ENCODE assay signal across 1 cellular context in genomic region chr20:10949930-10950783, GRCh38.
TF ChIP-seq lines count a peak whose summit lies in the region.

No MANE protein-coding gene starts in this region.

TF ChIP-seq in HepG2, 621 proteins besides CTCF, POLR2A, EP300 and RAD21 (continued from another document and continues in another):
- TF ChIP-seq ARID4A (CRISPR knock-in tag; IDR thresholded peaks at IDR 0.05; ENCODE audit: borderline replicate concordance) (no peak), ZHX1 (CRISPR knock-in tag; IDR thresholded peaks at IDR 0.05; ENCODE audit: low read depth) (no peak), YEATS2 (CRISPR knock-in tag; IDR thresholded peaks at IDR 0.05; ENCODE audit: borderline replicate concordance) (peak; percentile 15; the same call in 1 of the 2 replicates), ZFX (CRISPR knock-in tag; IDR thresholded peaks at IDR 0.05; ENCODE audit: low read depth) (no peak; the same call in 1 of the 2 replicates), ZFYVE20 (CRISPR knock-in tag; IDR thresholded peaks at IDR 0.05; ENCODE audit: borderline replicate concordance, low read depth) (no peak), ZMYM3 (CRISPR knock-in tag; IDR thresholded peaks at IDR 0.05) (peak; percentile 56), MAFG (CRISPR knock-in tag; IDR thresholded peaks at IDR 0.05) (no peak), NR3C1 (CRISPR knock-in tag; IDR thresholded peaks at IDR 0.05) (no peak), ZNF644 (CRISPR knock-in tag; IDR thresholded peaks at IDR 0.05; ENCODE audit: low read depth) (no peak), FOXA1 (IDR thresholded peaks at IDR 0.05) (no peak), FOXA1 (CRISPR knock-in tag; IDR thresholded peaks at IDR 0.05) (peak; percentile 69), FUBP1 (CRISPR knock-in tag; IDR thresholded peaks at IDR 0.05; ENCODE audit: borderline replicate concordance) (no peak), ZBTB25 (CRISPR knock-in tag; IDR thresholded peaks at IDR 0.05) (no peak), HNF1A (IDR thresholded peaks at IDR 0.05; ENCODE audit: low read depth) (peak; percentile 97), HNF1A (CRISPR knock-in tag; IDR thresholded peaks at IDR 0.05; ENCODE audit: borderline replicate concordance) (peak; percentile 97), ZNF343 (CRISPR knock-in tag; IDR thresholded peaks at IDR 0.05) (no peak), THYN1 (CRISPR knock-in tag; IDR thresholded peaks at IDR 0.05; ENCODE audit: borderline replicate concordance, low read depth) (no peak), ZBTB21 (CRISPR knock-in tag; IDR thresholded peaks at IDR 0.05) (no peak), KAT7 (CRISPR knock-in tag; IDR thresholded peaks at IDR 0.05; ENCODE audit: borderline replicate concordance) (no peak), E2F2 (CRISPR knock-in tag; IDR thresholded peaks at IDR 0.05; ENCODE audit: borderline replicate concordance) (no peak), ZBTB39 (CRISPR knock-in tag; IDR thresholded peaks at IDR 0.05) (no peak), ARNT (IDR thresholded peaks at IDR 0.05) (no peak), TBX3 (IDR thresholded peaks at IDR 0.05; ENCODE audit: borderline replicate concordance) (no peak), ZNF142 (CRISPR knock-in tag; IDR thresholded peaks at IDR 0.05) (no peak), ISX (CRISPR knock-in tag; conservative IDR thresholded peaks at IDR 0.05) (no peak), HIVEP1 (CRISPR knock-in tag; IDR thresholded peaks at IDR 0.05) (no peak), ARID2 (CRISPR knock-in tag; IDR thresholded peaks at IDR 0.05; ENCODE audit: borderline replicate concordance) (no peak), PRPF4 (IDR thresholded peaks at IDR 0.05; ENCODE audit: low read depth, low read length, poor library complexity, severe bottlenecking) (no peak), FOXM1 (CRISPR knock-in tag; IDR thresholded peaks at IDR 0.05) (no peak), NFYB (CRISPR knock-in tag; IDR thresholded peaks at IDR 0.05) (no peak), NFIB (CRISPR knock-in tag; IDR thresholded peaks at IDR 0.05; ENCODE audit: borderline replicate concordance) (no peak), SYNCRIP (IDR thresholded peaks at IDR 0.05; ENCODE audit: insufficient read depth, low read depth, low read length) (no peak), ZNF563 (CRISPR knock-in tag; IDR thresholded peaks at IDR 0.05) (no peak), RFXANK (CRISPR knock-in tag; IDR thresholded peaks at IDR 0.05) (no peak), ASH2L (IDR thresholded peaks at IDR 0.05; ENCODE audit: insufficient read length, low read depth, low read length) (peak; percentile 47)
